Comparison of ENCODE assay signal across 1 cellular context in the genomic region with DNA sequence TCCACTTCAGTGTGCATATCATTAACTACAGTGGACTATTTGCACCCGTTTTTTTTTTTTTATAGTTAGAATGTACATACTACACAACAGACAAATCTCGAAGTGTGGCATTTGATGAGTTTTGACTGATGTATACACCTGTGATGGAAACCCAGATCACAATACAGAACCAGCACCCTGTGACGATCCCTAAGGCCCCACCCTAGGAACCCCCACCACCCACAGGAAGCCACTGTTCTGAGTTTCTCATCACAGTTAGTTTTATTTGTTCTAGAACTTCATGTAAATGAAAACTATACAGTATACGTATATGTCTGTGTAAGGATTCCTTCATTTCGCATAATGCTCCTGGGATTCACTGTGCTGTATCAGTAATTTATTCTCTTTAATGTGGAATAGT.
TF ChIP-seq lines count a peak whose summit lies in the region.

No MANE protein-coding gene starts in this region.

TF ChIP-seq in WTC11, 78 proteins besides CTCF, POLR2A, EP300 and RAD21 (continued from another document):
- TF ChIP-seq, protein P1, sequence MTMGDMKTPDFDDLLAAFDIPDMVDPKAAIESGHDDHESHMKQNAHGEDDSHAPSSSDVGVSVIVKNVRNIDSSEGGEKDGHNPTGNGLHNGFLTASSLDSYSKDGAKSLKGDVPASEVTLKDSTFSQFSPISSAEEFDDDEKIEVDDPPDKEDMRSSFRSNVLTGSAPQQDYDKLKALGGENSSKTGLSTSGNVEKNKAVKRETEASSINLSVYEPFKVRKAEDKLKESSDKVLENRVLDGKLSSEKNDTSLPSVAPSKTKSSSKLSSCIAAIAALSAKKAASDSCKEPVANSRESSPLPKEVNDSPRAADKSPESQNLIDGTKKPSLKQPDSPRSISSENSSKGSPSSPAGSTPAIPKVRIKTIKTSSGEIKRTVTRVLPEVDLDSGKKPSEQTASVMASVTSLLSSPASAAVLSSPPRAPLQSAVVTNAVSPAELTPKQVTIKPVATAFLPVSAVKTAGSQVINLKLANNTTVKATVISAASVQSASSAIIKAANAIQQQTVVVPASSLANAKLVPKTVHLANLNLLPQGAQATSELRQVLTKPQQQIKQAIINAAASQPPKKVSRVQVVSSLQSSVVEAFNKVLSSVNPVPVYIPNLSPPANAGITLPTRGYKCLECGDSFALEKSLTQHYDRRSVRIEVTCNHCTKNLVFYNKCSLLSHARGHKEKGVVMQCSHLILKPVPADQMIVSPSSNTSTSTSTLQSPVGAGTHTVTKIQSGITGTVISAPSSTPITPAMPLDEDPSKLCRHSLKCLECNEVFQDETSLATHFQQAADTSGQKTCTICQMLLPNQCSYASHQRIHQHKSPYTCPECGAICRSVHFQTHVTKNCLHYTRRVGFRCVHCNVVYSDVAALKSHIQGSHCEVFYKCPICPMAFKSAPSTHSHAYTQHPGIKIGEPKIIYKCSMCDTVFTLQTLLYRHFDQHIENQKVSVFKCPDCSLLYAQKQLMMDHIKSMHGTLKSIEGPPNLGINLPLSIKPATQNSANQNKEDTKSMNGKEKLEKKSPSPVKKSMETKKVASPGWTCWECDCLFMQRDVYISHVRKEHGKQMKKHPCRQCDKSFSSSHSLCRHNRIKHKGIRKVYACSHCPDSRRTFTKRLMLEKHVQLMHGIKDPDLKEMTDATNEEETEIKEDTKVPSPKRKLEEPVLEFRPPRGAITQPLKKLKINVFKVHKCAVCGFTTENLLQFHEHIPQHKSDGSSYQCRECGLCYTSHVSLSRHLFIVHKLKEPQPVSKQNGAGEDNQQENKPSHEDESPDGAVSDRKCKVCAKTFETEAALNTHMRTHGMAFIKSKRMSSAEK (CRISPR knock-in tag; IDR thresholded peaks at IDR 0.05; ENCODE audit: borderline replicate concordance) = no peak
- TF ChIP-seq NFE2L1 (CRISPR knock-in tag; IDR thresholded peaks at IDR 0.05) (no peak), JUN (CRISPR knock-in tag; IDR thresholded peaks at IDR 0.05) (no peak), ZNF396 (CRISPR knock-in tag; IDR thresholded peaks at IDR 0.05; ENCODE audit: borderline replicate concordance) (no peak), MXD4 (CRISPR knock-in tag; IDR thresholded peaks at IDR 0.05; ENCODE audit: borderline replicate concordance) (no peak)
- TF ChIP-seq, protein P2, sequence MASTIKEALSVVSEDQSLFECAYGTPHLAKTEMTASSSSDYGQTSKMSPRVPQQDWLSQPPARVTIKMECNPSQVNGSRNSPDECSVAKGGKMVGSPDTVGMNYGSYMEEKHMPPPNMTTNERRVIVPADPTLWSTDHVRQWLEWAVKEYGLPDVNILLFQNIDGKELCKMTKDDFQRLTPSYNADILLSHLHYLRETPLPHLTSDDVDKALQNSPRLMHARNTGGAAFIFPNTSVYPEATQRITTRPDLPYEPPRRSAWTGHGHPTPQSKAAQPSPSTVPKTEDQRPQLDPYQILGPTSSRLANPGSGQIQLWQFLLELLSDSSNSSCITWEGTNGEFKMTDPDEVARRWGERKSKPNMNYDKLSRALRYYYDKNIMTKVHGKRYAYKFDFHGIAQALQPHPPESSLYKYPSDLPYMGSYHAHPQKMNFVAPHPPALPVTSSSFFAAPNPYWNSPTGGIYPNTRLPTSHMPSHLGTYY (CRISPR knock-in tag; IDR thresholded peaks at IDR 0.05) = no peak
